In genomic region chr6:69096681-69097080, GRCh38 we compare ENCODE assay signal across 1 cellular context.
TF ChIP-seq lines count a peak whose summit lies in the region.

No MANE protein-coding gene starts in this region.

TF ChIP-seq in WTC11, 78 proteins besides CTCF, POLR2A, EP300 and RAD21 (continued from another document):
- TF ChIP-seq AFF4 (CRISPR knock-in tag; IDR thresholded peaks at IDR 0.05; ENCODE audit: borderline replicate concordance) (no peak), ETV6 (CRISPR knock-in tag; IDR thresholded peaks at IDR 0.05) (no peak), ZNF281 (CRISPR knock-in tag; IDR thresholded peaks at IDR 0.05) (no peak), E2F4 (CRISPR knock-in tag; IDR thresholded peaks at IDR 0.05; ENCODE audit: borderline replicate concordance, low read depth) (no peak), ARID4B (CRISPR knock-in tag; IDR thresholded peaks at IDR 0.05; ENCODE audit: borderline replicate concordance) (no peak), HMGA2 (CRISPR knock-in tag; IDR thresholded peaks at IDR 0.05) (no peak), SOX15 (CRISPR knock-in tag; IDR thresholded peaks at IDR 0.05) (no peak), NR2C2 (CRISPR knock-in tag; IDR thresholded peaks at IDR 0.05) (no peak), ZNF232 (CRISPR knock-in tag; IDR thresholded peaks at IDR 0.05) (no peak), ZNF396 (CRISPR knock-in tag; IDR thresholded peaks at IDR 0.05; ENCODE audit: borderline replicate concordance) (no peak), SMAD3 (CRISPR knock-in tag; IDR thresholded peaks at IDR 0.05; ENCODE audit: borderline replicate concordance) (no peak), FOXK1 (CRISPR knock-in tag; IDR thresholded peaks at IDR 0.05) (no peak)
TF ChIP-seq in WTC11: peak in this region for 0.
